Comparison of ENCODE assay signal across 1 cellular context in the genomic region with DNA sequence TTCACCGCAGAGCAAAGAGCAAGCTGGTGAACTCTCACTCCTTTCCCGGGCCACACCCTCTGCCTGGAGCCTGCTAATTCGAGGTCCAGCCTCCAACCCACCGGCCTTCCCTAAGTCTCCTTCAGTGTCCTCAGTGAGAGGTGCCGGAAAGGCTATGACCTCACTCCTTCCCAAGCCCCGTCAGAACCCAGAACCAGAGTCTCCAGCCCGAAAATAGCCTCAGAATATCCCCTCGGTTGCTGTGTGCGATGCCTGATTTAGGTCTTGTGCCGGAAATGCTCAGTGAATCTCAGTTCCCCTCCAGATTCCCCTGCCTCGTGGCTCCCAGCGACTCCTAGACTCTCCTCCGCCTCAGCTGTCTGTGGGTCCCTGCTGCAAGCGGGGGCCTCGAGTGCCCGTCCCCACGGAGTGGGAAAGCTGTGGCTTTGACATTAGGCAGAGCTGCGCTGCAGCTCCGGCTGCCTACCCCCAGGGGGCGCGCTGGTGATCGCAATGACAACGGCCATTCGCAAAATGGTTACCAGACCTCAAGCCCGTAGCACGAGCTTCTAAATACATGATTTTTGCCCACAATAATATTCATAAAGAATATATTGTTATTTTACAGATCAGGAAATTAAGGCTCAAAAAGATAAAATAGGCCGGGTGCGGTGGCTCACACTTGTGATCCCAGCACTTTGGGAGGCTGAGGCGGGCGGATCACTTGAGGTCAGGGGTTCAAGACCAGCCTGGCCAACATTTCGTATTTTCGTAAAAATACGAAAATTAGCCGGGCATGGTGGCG.
A peak's percentile ranks its signal among the peaks of the same experiment; 100 is the strongest.
TF ChIP-seq lines count a peak whose summit lies in the region.

No MANE protein-coding gene starts in this region.

TF ChIP-seq in HepG2, 621 proteins besides CTCF, POLR2A, EP300 and RAD21 (continued from another document and continues in another):
- TF ChIP-seq, protein P1, sequence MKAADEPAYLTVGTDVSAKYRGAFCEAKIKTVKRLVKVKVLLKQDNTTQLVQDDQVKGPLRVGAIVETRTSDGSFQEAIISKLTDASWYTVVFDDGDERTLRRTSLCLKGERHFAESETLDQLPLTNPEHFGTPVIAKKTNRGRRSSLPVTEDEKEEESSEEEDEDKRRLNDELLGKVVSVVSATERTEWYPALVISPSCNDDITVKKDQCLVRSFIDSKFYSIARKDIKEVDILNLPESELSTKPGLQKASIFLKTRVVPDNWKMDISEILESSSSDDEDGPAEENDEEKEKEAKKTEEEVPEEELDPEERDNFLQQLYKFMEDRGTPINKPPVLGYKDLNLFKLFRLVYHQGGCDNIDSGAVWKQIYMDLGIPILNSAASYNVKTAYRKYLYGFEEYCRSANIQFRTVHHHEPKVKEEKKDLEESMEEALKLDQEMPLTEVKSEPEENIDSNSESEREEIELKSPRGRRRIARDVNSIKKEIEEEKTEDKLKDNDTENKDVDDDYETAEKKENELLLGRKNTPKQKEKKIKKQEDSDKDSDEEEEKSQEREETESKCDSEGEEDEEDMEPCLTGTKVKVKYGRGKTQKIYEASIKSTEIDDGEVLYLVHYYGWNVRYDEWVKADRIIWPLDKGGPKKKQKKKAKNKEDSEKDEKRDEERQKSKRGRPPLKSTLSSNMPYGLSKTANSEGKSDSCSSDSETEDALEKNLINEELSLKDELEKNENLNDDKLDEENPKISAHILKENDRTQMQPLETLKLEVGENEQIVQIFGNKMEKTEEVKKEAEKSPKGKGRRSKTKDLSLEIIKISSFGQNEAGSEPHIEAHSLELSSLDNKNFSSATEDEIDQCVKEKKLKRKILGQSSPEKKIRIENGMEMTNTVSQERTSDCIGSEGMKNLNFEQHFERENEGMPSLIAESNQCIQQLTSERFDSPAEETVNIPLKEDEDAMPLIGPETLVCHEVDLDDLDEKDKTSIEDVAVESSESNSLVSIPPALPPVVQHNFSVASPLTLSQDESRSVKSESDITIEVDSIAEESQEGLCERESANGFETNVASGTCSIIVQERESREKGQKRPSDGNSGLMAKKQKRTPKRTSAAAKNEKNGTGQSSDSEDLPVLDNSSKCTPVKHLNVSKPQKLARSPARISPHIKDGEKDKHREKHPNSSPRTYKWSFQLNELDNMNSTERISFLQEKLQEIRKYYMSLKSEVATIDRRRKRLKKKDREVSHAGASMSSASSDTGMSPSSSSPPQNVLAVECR (CRISPR knock-in tag; IDR thresholded peaks at IDR 0.05; ENCODE audit: borderline replicate concordance) = peak; percentile 49; the same call in 1 of the 2 replicates
- TF ChIP-seq, protein P2, sequence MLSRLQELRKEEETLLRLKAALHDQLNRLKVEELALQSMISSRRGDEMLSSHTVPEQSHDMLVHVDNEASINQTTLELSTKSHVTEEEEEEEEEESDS (CRISPR knock-in tag; IDR thresholded peaks at IDR 0.05; ENCODE audit: borderline replicate concordance) = peak; percentile 61; the same call in 1 of the 2 replicates
- TF ChIP-seq ZFP1 (CRISPR knock-in tag; IDR thresholded peaks at IDR 0.05) (no peak; the same call in 1 of the 2 replicates), XBP1 (CRISPR knock-in tag; IDR thresholded peaks at IDR 0.05) (no peak), ZSCAN21 (CRISPR knock-in tag; IDR thresholded peaks at IDR 0.05; ENCODE audit: borderline replicate concordance) (no peak), ZNF552 (CRISPR knock-in tag; IDR thresholded peaks at IDR 0.05; ENCODE audit: borderline replicate concordance) (no peak), ZSCAN9 (CRISPR knock-in tag; IDR thresholded peaks at IDR 0.05; ENCODE audit: borderline replicate concordance) (peak; percentile 15; the same call in 1 of the 2 replicates), YEATS2 (CRISPR knock-in tag; IDR thresholded peaks at IDR 0.05; ENCODE audit: borderline replicate concordance) (no peak), ERF (CRISPR knock-in tag; IDR thresholded peaks at IDR 0.05) (0 out of 2 replicates have a peak, but pooled peaks have one; percentile 25), FOXA1 (IDR thresholded peaks at IDR 0.05) (no peak), FOXA1 (CRISPR knock-in tag; IDR thresholded peaks at IDR 0.05) (no peak), EZH2 (conservative IDR thresholded peaks at IDR 0.05; ENCODE audit: low read depth, low read length) (no peak), ZNF263 (CRISPR knock-in tag; IDR thresholded peaks at IDR 0.05) (no peak), NPAS2 (CRISPR knock-in tag; IDR thresholded peaks at IDR 0.05; ENCODE audit: borderline replicate concordance) (no peak), SMARCC2 (IDR thresholded peaks at IDR 0.05) (no peak), NFE2L2 (IDR thresholded peaks at IDR 0.05; ENCODE audit: low read length) (no peak), ZNF781 (CRISPR knock-in tag; IDR thresholded peaks at IDR 0.05; ENCODE audit: borderline replicate concordance, not compliant biosample characterization) (no peak), ZNF546 (CRISPR knock-in tag; conservative IDR thresholded peaks at IDR 0.05) (no peak), ZKSCAN1 (IDR thresholded peaks at IDR 0.05; ENCODE audit: low read length) (no peak), PTBP1 (IDR thresholded peaks at IDR 0.05; ENCODE audit: low read depth, low read length, poor library complexity, severe bottlenecking) (no peak), ZNF562 (CRISPR knock-in tag; IDR thresholded peaks at IDR 0.05; ENCODE audit: borderline replicate concordance) (no peak), JUND (CRISPR knock-in tag; IDR thresholded peaks at IDR 0.05) (no peak), SCMH1 (CRISPR knock-in tag; IDR thresholded peaks at IDR 0.05; ENCODE audit: borderline replicate concordance) (no peak), ADNP (CRISPR knock-in tag; IDR thresholded peaks at IDR 0.05) (peak; percentile 70; the same call in 1 of the 2 replicates), ZNF251 (CRISPR knock-in tag; IDR thresholded peaks at IDR 0.05) (no peak), ZNF441 (CRISPR knock-in tag; IDR thresholded peaks at IDR 0.05; ENCODE audit: borderline replicate concordance) (no peak), ZNF816 (CRISPR knock-in tag; IDR thresholded peaks at IDR 0.05; ENCODE audit: borderline replicate concordance) (no peak), ZNF614 (CRISPR knock-in tag; IDR thresholded peaks at IDR 0.05; ENCODE audit: borderline replicate concordance) (no peak), ZNF136 (CRISPR knock-in tag; IDR thresholded peaks at IDR 0.05; ENCODE audit: low read depth) (0 out of 2 replicates have a peak, but pooled peaks have one; percentile 68), LCORL (IDR thresholded peaks at IDR 0.05) (no peak), LCORL (CRISPR knock-in tag; IDR thresholded peaks at IDR 0.05) (peak; percentile 59), ZNF430 (CRISPR knock-in tag; IDR thresholded peaks at IDR 0.05) (no peak), ZNF530 (CRISPR knock-in tag; IDR thresholded peaks at IDR 0.05; ENCODE audit: low read depth) (no peak), TCF7L2 (IDR thresholded peaks at IDR 0.05; ENCODE audit: low read depth, low read length) (no peak), TGIF2 (CRISPR knock-in tag; IDR thresholded peaks at IDR 0.05) (no peak)
- TF ChIP-seq, protein P3, sequence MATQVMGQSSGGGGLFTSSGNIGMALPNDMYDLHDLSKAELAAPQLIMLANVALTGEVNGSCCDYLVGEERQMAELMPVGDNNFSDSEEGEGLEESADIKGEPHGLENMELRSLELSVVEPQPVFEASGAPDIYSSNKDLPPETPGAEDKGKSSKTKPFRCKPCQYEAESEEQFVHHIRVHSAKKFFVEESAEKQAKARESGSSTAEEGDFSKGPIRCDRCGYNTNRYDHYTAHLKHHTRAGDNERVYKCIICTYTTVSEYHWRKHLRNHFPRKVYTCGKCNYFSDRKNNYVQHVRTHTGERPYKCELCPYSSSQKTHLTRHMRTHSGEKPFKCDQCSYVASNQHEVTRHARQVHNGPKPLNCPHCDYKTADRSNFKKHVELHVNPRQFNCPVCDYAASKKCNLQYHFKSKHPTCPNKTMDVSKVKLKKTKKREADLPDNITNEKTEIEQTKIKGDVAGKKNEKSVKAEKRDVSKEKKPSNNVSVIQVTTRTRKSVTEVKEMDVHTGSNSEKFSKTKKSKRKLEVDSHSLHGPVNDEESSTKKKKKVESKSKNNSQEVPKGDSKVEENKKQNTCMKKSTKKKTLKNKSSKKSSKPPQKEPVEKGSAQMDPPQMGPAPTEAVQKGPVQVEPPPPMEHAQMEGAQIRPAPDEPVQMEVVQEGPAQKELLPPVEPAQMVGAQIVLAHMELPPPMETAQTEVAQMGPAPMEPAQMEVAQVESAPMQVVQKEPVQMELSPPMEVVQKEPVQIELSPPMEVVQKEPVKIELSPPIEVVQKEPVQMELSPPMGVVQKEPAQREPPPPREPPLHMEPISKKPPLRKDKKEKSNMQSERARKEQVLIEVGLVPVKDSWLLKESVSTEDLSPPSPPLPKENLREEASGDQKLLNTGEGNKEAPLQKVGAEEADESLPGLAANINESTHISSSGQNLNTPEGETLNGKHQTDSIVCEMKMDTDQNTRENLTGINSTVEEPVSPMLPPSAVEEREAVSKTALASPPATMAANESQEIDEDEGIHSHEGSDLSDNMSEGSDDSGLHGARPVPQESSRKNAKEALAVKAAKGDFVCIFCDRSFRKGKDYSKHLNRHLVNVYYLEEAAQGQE (IDR thresholded peaks at IDR 0.05; ENCODE audit: borderline replicate concordance in 1 of 2, low read depth in 1 of 2, low read length in 2 of 2) = no peak
- TF ChIP-seq, protein P4, sequence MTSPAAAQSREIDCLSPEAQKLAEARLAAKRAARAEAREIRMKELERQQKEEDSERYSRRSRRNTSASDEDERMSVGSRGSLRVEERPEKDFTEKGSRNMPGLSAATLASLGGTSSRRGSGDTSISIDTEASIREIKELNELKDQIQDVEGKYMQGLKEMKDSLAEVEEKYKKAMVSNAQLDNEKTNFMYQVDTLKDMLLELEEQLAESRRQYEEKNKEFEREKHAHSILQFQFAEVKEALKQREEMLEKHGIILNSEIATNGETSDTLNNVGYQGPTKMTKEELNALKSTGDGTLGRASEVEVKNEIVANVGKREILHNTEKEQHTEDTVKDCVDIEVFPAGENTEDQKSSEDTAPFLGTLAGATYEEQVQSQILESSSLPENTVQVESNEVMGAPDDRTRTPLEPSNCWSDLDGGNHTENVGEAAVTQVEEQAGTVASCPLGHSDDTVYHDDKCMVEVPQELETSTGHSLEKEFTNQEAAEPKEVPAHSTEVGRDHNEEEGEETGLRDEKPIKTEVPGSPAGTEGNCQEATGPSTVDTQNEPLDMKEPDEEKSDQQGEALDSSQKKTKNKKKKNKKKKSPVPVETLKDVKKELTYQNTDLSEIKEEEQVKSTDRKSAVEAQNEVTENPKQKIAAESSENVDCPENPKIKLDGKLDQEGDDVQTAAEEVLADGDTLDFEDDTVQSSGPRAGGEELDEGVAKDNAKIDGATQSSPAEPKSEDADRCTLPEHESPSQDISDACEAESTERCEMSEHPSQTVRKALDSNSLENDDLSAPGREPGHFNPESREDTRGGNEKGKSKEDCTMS (CRISPR knock-in tag; conservative IDR thresholded peaks at IDR 0.05) = no peak
- TF ChIP-seq, protein P5, sequence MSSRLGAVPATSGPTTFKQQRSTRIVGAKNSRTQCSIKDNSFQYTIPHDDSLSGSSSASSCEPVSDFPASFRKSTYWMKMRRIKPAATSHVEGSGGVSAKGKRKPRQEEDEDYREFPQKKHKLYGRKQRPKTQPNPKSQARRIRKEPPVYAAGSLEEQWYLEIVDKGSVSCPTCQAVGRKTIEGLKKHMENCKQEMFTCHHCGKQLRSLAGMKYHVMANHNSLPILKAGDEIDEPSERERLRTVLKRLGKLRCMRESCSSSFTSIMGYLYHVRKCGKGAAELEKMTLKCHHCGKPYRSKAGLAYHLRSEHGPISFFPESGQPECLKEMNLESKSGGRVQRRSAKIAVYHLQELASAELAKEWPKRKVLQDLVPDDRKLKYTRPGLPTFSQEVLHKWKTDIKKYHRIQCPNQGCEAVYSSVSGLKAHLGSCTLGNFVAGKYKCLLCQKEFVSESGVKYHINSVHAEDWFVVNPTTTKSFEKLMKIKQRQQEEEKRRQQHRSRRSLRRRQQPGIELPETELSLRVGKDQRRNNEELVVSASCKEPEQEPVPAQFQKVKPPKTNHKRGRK (CRISPR knock-in tag; IDR thresholded peaks at IDR 0.05) = no peak; the same call in 1 of the 2 replicates
- TF ChIP-seq, protein P6, sequence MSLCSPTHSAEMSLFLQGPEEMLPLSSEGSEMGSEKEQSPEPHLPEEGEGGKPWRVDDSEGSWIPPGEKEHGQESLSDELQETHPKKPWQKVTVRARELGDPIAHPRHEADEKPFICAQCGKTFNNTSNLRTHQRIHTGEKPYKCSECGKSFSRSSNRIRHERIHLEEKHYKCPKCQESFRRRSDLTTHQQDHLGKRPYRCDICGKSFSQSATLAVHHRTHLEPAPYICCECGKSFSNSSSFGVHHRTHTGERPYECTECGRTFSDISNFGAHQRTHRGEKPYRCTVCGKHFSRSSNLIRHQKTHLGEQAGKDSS (CRISPR knock-in tag; IDR thresholded peaks at IDR 0.05; ENCODE audit: borderline replicate concordance, low read depth) = 0 out of 2 replicates have a peak, but pooled peaks have one; percentile 54
- TF ChIP-seq, protein P7, sequence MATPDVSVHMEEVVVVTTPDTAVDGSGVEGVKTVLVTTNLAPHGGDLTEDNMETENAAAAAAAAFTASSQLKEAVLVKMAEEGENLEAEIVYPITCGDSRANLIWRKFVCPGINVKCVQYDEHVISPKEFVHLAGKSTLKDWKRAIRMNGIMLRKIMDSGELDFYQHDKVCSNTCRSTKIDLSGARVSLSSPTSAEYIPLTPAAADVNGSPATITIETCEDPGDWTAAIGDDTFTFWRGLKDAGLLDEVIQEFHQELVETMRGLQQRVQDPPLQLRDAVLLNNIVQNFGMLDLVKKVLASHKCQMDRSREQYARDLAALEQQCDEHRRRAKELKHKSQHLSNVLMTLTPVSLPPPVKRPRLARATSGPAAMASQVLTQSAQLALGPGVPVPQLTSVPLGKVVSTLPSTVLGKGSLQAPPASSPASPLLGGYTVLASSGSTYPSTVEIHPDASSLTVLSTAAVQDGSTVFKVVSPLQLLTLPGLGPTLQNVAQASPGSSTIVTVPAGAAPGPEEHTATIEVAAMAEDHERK (CRISPR knock-in tag; IDR thresholded peaks at IDR 0.05; ENCODE audit: low read depth) = 0 out of 2 replicates have a peak, but pooled peaks have one; percentile 14
- TF ChIP-seq, protein P8, sequence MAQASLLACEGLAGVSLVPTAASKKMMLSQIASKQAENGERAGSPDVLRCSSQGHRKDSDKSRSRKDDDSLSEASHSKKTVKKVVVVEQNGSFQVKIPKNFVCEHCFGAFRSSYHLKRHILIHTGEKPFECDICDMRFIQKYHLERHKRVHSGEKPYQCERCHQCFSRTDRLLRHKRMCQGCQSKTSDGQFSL (CRISPR knock-in tag; IDR thresholded peaks at IDR 0.05) = no peak
- TF ChIP-seq, protein P9, sequence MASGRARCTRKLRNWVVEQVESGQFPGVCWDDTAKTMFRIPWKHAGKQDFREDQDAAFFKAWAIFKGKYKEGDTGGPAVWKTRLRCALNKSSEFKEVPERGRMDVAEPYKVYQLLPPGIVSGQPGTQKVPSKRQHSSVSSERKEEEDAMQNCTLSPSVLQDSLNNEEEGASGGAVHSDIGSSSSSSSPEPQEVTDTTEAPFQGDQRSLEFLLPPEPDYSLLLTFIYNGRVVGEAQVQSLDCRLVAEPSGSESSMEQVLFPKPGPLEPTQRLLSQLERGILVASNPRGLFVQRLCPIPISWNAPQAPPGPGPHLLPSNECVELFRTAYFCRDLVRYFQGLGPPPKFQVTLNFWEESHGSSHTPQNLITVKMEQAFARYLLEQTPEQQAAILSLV (CRISPR knock-in tag; IDR thresholded peaks at IDR 0.05; ENCODE audit: borderline replicate concordance) = no peak
